ENCODE assay signal across 12 cellular contexts in genomic region chr4:139281212-139281611, GRCh38. TPM values are rescaled to one million over a fixed set of nuclear protein-coding genes. Genes with fewer than 3 reads are reported as not detected.
DNase-seq lines count a peak whose midpoint lies in the region; ATAC-seq, FAIRE-seq and TF ChIP-seq lines count a peak whose summit lies in the region.
"Had no signal": no experiment of that assay in that cellular context is flagged by ENCODE, and none has a peak within 500 bp of the region (broad histone marks: within the 10 kb centered on the region; RNA-seq: fewer than 3 reads in every experiment).

No MANE protein-coding gene starts in this region.

- no peak overlapping the region for H3K4me3 ChIP-seq in AG10803 (ENCODE audit: low read length)
- H3K4me3 ChIP-seq in WERI-Rb-1 (ENCODE audit: low read depth, low read length) = no peak overlapping the region
- H3K4me3 ChIP-seq in HepG2 (replicated peaks in 1 of 3; ENCODE audit: insufficient read depth in 1 of 3, low read depth in 2 of 3, low read length in 3 of 3) = no peak overlapping the region

- TF ChIP-seq CTCF in AG10803 (conservative IDR thresholded peaks at IDR 0.05; ENCODE audit: low read length) (peak; percentile 31), WERI-Rb-1 (IDR thresholded peaks at IDR 0.05; ENCODE audit: low read depth, low read length) (0 out of 2 replicates have a peak, but pooled peaks have one; percentile 8), HepG2 (CRISPR knock-in tag; IDR thresholded peaks at IDR 0.05) (peak; percentile 29; the same call in 1 of the 2 replicates), GM20000 (IDR thresholded peaks at IDR 0.05; ENCODE audit: extremely low read depth, missing control alignments) (no peak)

- TF ChIP-seq RAD21 in HepG2 (CRISPR knock-in tag; IDR thresholded peaks at IDR 0.05) = no peak

- no TSS peak for BruUV-seq in HepG2 (replicated peaks; lab: Mats Ljungman, UMichigan)

- no peak for TF ChIP-seq POLR2A in HepG2 (IDR thresholded peaks at IDR 0.05; ENCODE audit: insufficient read depth in 1 of 2, low read depth in 2 of 2, low read length in 2 of 2)

- ATAC-seq in HepG2 (peak; percentile 33; the same call in 1 of the 3 replicates), HG02798 (IDR thresholded peaks at IDR 0.05; ENCODE audit: poor library complexity, unreplicated experiment) (no peak)

- POLR2A ChIA-PET in HepG2 (lab: Yijun Ruan, JAX) = interaction anchor here (0.6 to 2.8 kb wide), 2 partner anchors 14 to 150 kb away, joined by 4 to 8 read pairs; no protein-coding TSS in a partner anchor

- DNase-seq in AG10803 (ENCODE audit: low read depth) = no peak
- DNase-seq in HT1080 (ENCODE audit: low read depth) = peak; percentile 25
- no peak for DNase-seq in WERI-Rb-1
- no peak for DNase-seq in HepG2 (ENCODE audit: low spot score)
- DNase-seq in kidney glomerular epithelial cell (lab: John Stamatoyannopoulos, UW) = no peak
- DNase-seq in NCI-H1105 (lab: John Stamatoyannopoulos, UW) = no peak
- no peak for DNase-seq in GM20000 (ENCODE audit: low spot score)
- DNase-seq: activated CD4-positive, CD25-positive, alpha-beta regulatory T cell treated with anti-CD3 and anti-CD28 coated beads, Interleukin-2, amount 50 U/mL, for 72 hours; activated T-cell treated with anti-CD3 and anti-CD28 coated beads, Interleukin-2, amount 50 U/mL, for 48 hours; NCI-H1092; NCI-H82 had no signal

- no peaks in the 10 kb centered on the region for H3K4me1 ChIP-seq in HepG2 (ENCODE audit: insufficient read depth, low read length)

- no peak overlapping the region for H3K4me2 ChIP-seq in HepG2 (ENCODE audit: low read depth, low read length)

- intact Hi-C loops in HepG2 (cut with micrococcal nuclease; ENCODE audit: unreplicated experiment) = no loop called here

- no peaks in the 10 kb centered on the region for H3K27me3 ChIP-seq in WERI-Rb-1 (ENCODE audit: insufficient read depth, low read depth, severe bottlenecking)
- no peaks in the 10 kb centered on the region for H3K27me3 ChIP-seq in HepG2 (ENCODE audit: control insufficient read depth in 1 of 2, insufficient read depth in 2 of 2, low read length in 2 of 2)

- H3K79me2 ChIP-seq in HepG2 (ENCODE audit: insufficient read depth, low read length) = no peaks in the 10 kb centered on the region

- H3K36me3 ChIP-seq in WERI-Rb-1 (no peaks in the 10 kb centered on the region), HepG2 (replicated peaks in 1 of 2; ENCODE audit: control insufficient read depth in 1 of 2, insufficient read depth in 2 of 2, low read length in 2 of 2) (no peaks in the 10 kb centered on the region)

- TF ChIP-seq EP300 in HepG2 (IDR thresholded peaks at IDR 0.05; ENCODE audit: low read depth in 2 of 2, low read length in 2 of 2) (no peak), HepG2 (CRISPR knock-in tag; IDR thresholded peaks at IDR 0.05; ENCODE audit: borderline replicate concordance) (no peak)

- 18% methylated on average over 2 of the region's 2 CpGs for WGBS in HepG2 (ENCODE audit: low lambda C conversion rate)

- CTCF ChIA-PET in HepG2 (lab: Yijun Ruan, JAX; ENCODE audit: low intra/inter-chr PET ratio, low total read pairs) = interaction anchor here (1.1 kb wide), 1 partner anchor 14 kb away, joined by 3 read pairs; no protein-coding TSS in a partner anchor

- H3K9me3 ChIP-seq in WERI-Rb-1 (ENCODE audit: severe bottlenecking) = no peaks in the 10 kb centered on the region
- H3K9me3 ChIP-seq in HepG2 (ENCODE audit: low read length) = no peaks in the 10 kb centered on the region

- peak; percentile 66 for FAIRE-seq in HepG2 (lab: Jason Lieb, UNC)

- no peak overlapping the region for H2AFZ ChIP-seq in HepG2 (ENCODE audit: low read length)

- in situ Hi-C loops in HepG2 (cut with HindIII; ENCODE audit: extremely low pct_ligation_motif_present, low pct_unique_long_range_greater_than_20kb) = no loop called here

- no peak overlapping the region for H3K9ac ChIP-seq in HepG2 (ENCODE audit: insufficient read depth, low read depth, low read length)

- H3K27ac ChIP-seq in WERI-Rb-1 (no peak overlapping the region), HepG2 (ENCODE audit: extremely low read length, insufficient read depth, low read length) (no peak overlapping the region)

- H4K20me1 ChIP-seq in HepG2 (ENCODE audit: insufficient read depth, low read length) = no peaks in the 10 kb centered on the region

RNA-seq across cellular contexts. Expression of gene MGARP, which starts 1.2 kb away (rescaled TPM):
- total RNA-seq in HT1080 (2014; rRNA removed; shearing (Covaris generic)) = 0.07 TPM in 1 of 2 replicates, not detected in the other
- polyA plus RNA-seq in HT1080 (2015; cell fraction: cytosol; rRNA removed) = 0.05 and 0.12 TPM in 2 replicates
- polyA plus RNA-seq in HT1080 (2015; cell fraction: nucleus; rRNA removed) = 0.12 TPM in 1 of 2 replicates, not detected in the other
- 0.11 TPM in 1 of 2 replicates, not detected in the other for total RNA-seq in HepG2 (2016; rRNA removed; fragmentation: Illumina TruSeq; extraction: Trizol)
- total RNA-seq in HepG2 (2016; cell fraction: cytosol; rRNA removed; fragmentation: Illumina TruSeq; extraction: Trizol; ENCODE audit: low read depth) = not detected in 2 replicates
- 0.18 and 0.26 TPM in 2 replicates for total RNA-seq in HepG2 (2016; cell fraction: insoluble cytoplasmic fraction; rRNA removed; fragmentation: Illumina TruSeq; extraction: Trizol)
- 0.21 TPM in 1 of 2 replicates, not detected in the other for total RNA-seq in HepG2 (2016; cell fraction: membrane; rRNA removed; fragmentation: Illumina TruSeq; extraction: Trizol)
- total RNA-seq in HepG2 (2016; cell fraction: nucleus; rRNA removed; fragmentation: Illumina TruSeq; extraction: Trizol) = not detected in 2 replicates
- 0.13 TPM in 2 replicates for polyA plus RNA-seq in HepG2 (2011; rRNA removed)
- 0.12 and 0.13 TPM in 2 replicates for polyA plus RNA-seq in HepG2 (2011; cell fraction: cytosol; rRNA removed)
- polyA plus RNA-seq in HepG2 (2011; cell fraction: nucleus; rRNA removed) = 0.09 TPM in 1 of 2 replicates, not detected in the other
- 0.17 and 0.20 TPM in 2 replicates for polyA plus RNA-seq in HepG2 (2012)
- polyA plus RNA-seq in HepG2 (2016; cell fraction: cytosol; fragmentation: Illumina TruSeq; extraction: Trizol; ENCODE audit: low read depth) = not detected in 2 replicates
- polyA plus RNA-seq in HepG2 (2016; cell fraction: insoluble cytoplasmic fraction; fragmentation: Illumina TruSeq; extraction: Trizol; ENCODE audit: low read depth) = not detected in 2 replicates
- polyA plus RNA-seq in HepG2 (2016; cell fraction: membrane; fragmentation: Illumina TruSeq; extraction: Trizol; ENCODE audit: low read depth) = not detected in 2 replicates
- polyA plus RNA-seq in HepG2 (2016; cell fraction: nucleus; fragmentation: Illumina TruSeq; extraction: Trizol; ENCODE audit: insufficient read depth, low read depth) = not detected in 2 replicates
- not detected in 2 replicates for polyA minus RNA-seq in HepG2 (2011; rRNA and poly(A)+ RNA removed; ENCODE audit: low replicate concordance)
- not detected in 2 replicates for polyA minus RNA-seq in HepG2 (2011; cell fraction: cytosol; rRNA and poly(A)+ RNA removed)
- not detected in 2 replicates for polyA minus RNA-seq in HepG2 (2011; cell fraction: nucleus; rRNA and poly(A)+ RNA removed)

RNA-seq across cellular contexts. Expression of gene NAA15, which starts 20.1 kb away (rescaled TPM):
- 71.0 and 74.4 TPM in 2 replicates for total RNA-seq in HT1080 (2014; rRNA removed; shearing (Covaris generic))
- 44.4 and 54.1 TPM in 2 replicates for polyA plus RNA-seq in HT1080 (2015; cell fraction: cytosol; rRNA removed)
- 90.4 and 100.0 TPM in 2 replicates for polyA plus RNA-seq in HT1080 (2015; cell fraction: nucleus; rRNA removed)
- total RNA-seq in HepG2 (2016; rRNA removed; fragmentation: Illumina TruSeq; extraction: Trizol) = 50.2 and 81.2 TPM in 2 replicates
- 6.3 and 7.1 TPM in 2 replicates for total RNA-seq in HepG2 (2016; cell fraction: cytosol; rRNA removed; fragmentation: Illumina TruSeq; extraction: Trizol; ENCODE audit: low read depth)
- total RNA-seq in HepG2 (2016; cell fraction: insoluble cytoplasmic fraction; rRNA removed; fragmentation: Illumina TruSeq; extraction: Trizol) = 48.6 and 78.2 TPM in 2 replicates
- total RNA-seq in HepG2 (2016; cell fraction: membrane; rRNA removed; fragmentation: Illumina TruSeq; extraction: Trizol) = 10.9 and 12.9 TPM in 2 replicates
- 48.8 and 52.3 TPM in 2 replicates for total RNA-seq in HepG2 (2016; cell fraction: nucleus; rRNA removed; fragmentation: Illumina TruSeq; extraction: Trizol)
- polyA plus RNA-seq in HepG2 (2011; rRNA removed) = 4.9 and 6.2 TPM in 2 replicates
- 1.9 and 3.3 TPM in 2 replicates for polyA plus RNA-seq in HepG2 (2011; cell fraction: cytosol; rRNA removed)
- 3.9 and 5.4 TPM in 2 replicates for polyA plus RNA-seq in HepG2 (2011; cell fraction: nucleus; rRNA removed)
- polyA plus RNA-seq in HepG2 (2012) = 16.0 and 16.8 TPM in 2 replicates
- polyA plus RNA-seq in HepG2 (2016; cell fraction: cytosol; fragmentation: Illumina TruSeq; extraction: Trizol; ENCODE audit: low read depth) = 0.85 and 1.0 TPM in 2 replicates
- polyA plus RNA-seq in HepG2 (2016; cell fraction: insoluble cytoplasmic fraction; fragmentation: Illumina TruSeq; extraction: Trizol; ENCODE audit: low read depth) = 36.8 and 38.9 TPM in 2 replicates
- polyA plus RNA-seq in HepG2 (2016; cell fraction: membrane; fragmentation: Illumina TruSeq; extraction: Trizol; ENCODE audit: low read depth) = 4.0 and 4.5 TPM in 2 replicates
- polyA plus RNA-seq in HepG2 (2016; cell fraction: nucleus; fragmentation: Illumina TruSeq; extraction: Trizol; ENCODE audit: insufficient read depth, low read depth) = 16.5 and 20.2 TPM in 2 replicates
- polyA minus RNA-seq in HepG2 (2011; rRNA and poly(A)+ RNA removed; ENCODE audit: low replicate concordance) = 3.7 and 7.0 TPM in 2 replicates
- 15.4 and 18.9 TPM in 2 replicates for polyA minus RNA-seq in HepG2 (2011; cell fraction: cytosol; rRNA and poly(A)+ RNA removed)
- 53.0 and 55.0 TPM in 2 replicates for polyA minus RNA-seq in HepG2 (2011; cell fraction: nucleus; rRNA and poly(A)+ RNA removed)

RNA-seq across cellular contexts. Expression of gene NDUFC1, which starts 21.1 kb away (rescaled TPM):
- 106 and 109 TPM in 2 replicates for total RNA-seq in HT1080 (2014; rRNA removed; shearing (Covaris generic))
- 87.2 and 107 TPM in 2 replicates for polyA plus RNA-seq in HT1080 (2015; cell fraction: cytosol; rRNA removed)
- 27.4 and 36.6 TPM in 2 replicates for polyA plus RNA-seq in HT1080 (2015; cell fraction: nucleus; rRNA removed)
- total RNA-seq in HepG2 (2016; rRNA removed; fragmentation: Illumina TruSeq; extraction: Trizol) = 96.4 and 124 TPM in 2 replicates
- total RNA-seq in HepG2 (2016; cell fraction: cytosol; rRNA removed; fragmentation: Illumina TruSeq; extraction: Trizol; ENCODE audit: low read depth) = 46.9 and 57.6 TPM in 2 replicates
- total RNA-seq in HepG2 (2016; cell fraction: insoluble cytoplasmic fraction; rRNA removed; fragmentation: Illumina TruSeq; extraction: Trizol) = 106 and 134 TPM in 2 replicates
- total RNA-seq in HepG2 (2016; cell fraction: membrane; rRNA removed; fragmentation: Illumina TruSeq; extraction: Trizol) = 88.4 and 94.7 TPM in 2 replicates
- 40.3 and 42.8 TPM in 2 replicates for total RNA-seq in HepG2 (2016; cell fraction: nucleus; rRNA removed; fragmentation: Illumina TruSeq; extraction: Trizol)
- 38.4 and 43.4 TPM in 2 replicates for polyA plus RNA-seq in HepG2 (2011; rRNA removed)
- polyA plus RNA-seq in HepG2 (2011; cell fraction: cytosol; rRNA removed) = 38.9 and 41.3 TPM in 2 replicates
- polyA plus RNA-seq in HepG2 (2011; cell fraction: nucleus; rRNA removed) = 14.4 and 16.4 TPM in 2 replicates
- 70.7 and 104 TPM in 2 replicates for polyA plus RNA-seq in HepG2 (2012)
- 71.4 and 90.2 TPM in 2 replicates for polyA plus RNA-seq in HepG2 (2016; cell fraction: cytosol; fragmentation: Illumina TruSeq; extraction: Trizol; ENCODE audit: low read depth)
- polyA plus RNA-seq in HepG2 (2016; cell fraction: insoluble cytoplasmic fraction; fragmentation: Illumina TruSeq; extraction: Trizol; ENCODE audit: low read depth) = 174 and 188 TPM in 2 replicates
- polyA plus RNA-seq in HepG2 (2016; cell fraction: membrane; fragmentation: Illumina TruSeq; extraction: Trizol; ENCODE audit: low read depth) = 127 and 136 TPM in 2 replicates
- polyA plus RNA-seq in HepG2 (2016; cell fraction: nucleus; fragmentation: Illumina TruSeq; extraction: Trizol; ENCODE audit: insufficient read depth, low read depth) = 94.4 and 110 TPM in 2 replicates
- polyA minus RNA-seq in HepG2 (2011; rRNA and poly(A)+ RNA removed; ENCODE audit: low replicate concordance) = 6.8 and 12.8 TPM in 2 replicates
- 28.2 and 31.7 TPM in 2 replicates for polyA minus RNA-seq in HepG2 (2011; cell fraction: cytosol; rRNA and poly(A)+ RNA removed)
- polyA minus RNA-seq in HepG2 (2011; cell fraction: nucleus; rRNA and poly(A)+ RNA removed) = 10.8 and 11.7 TPM in 2 replicates
